7 cellular contexts compared by ENCODE assay signal in genomic region chr11:124798991-124799383, GRCh38. TPM values are rescaled to one million over a fixed set of nuclear protein-coding genes. Genes with fewer than 3 reads are reported as not detected.
DNase-seq lines count a peak whose midpoint lies in the region; ATAC-seq and TF ChIP-seq lines count a peak whose summit lies in the region.

No MANE protein-coding gene starts in this region.

- H3K27ac Mint-ChIP-seq in IgD-negative memory B cell = peak overlapping the region; percentile 94 to 95 (median 94)

- H3K27me3 ChIP-seq in adipocyte (replicated peaks; ENCODE audit: control insufficient read depth, insufficient read depth, low read length) = no peaks in the 10 kb centered on the region
- no peaks in the 10 kb centered on the region for H3K27me3 ChIP-seq in kidney epithelial cell (ENCODE audit: control insufficient read depth, insufficient read depth, low read length)
- no peaks in the 10 kb centered on the region for H3K27me3 ChIP-seq in tibial nerve

- no peaks in the 10 kb centered on the region for H3K27me3 Mint-ChIP-seq in IgD-negative memory B cell

- no peaks in the 10 kb centered on the region for H3K9me3 Mint-ChIP-seq in IgD-negative memory B cell

- H3K4me3 ChIP-seq in GM08714 (ENCODE audit: low read length) (peak overlapping the region; percentile 88), adipocyte (ENCODE audit: low read length) (peak overlapping the region; percentile 88), kidney epithelial cell (ENCODE audit: low read depth, low read length) (peak overlapping the region; percentile 87), tibial nerve (peak overlapping the region; percentile 76 to 96 (median 90))

- DNase-seq in adipocyte (ENCODE audit: low read depth) (peak; percentile 67), kidney epithelial cell (ENCODE audit: low read depth) (peak; percentile 12), tibial nerve (ENCODE audit: low spot score in 2 of 2) (no peak), retina (no peak)

- peak overlapping the region; percentile 93 for H3K9ac ChIP-seq in adipocyte (ENCODE audit: low read length)

- H3K4me1 ChIP-seq in adipocyte (ENCODE audit: control insufficient read depth, insufficient read depth, low read length) (peaks cover 25% of the 10 kb centered on the region), tibial nerve (peaks cover 0 to 53% (median 21%) of the 10 kb centered on the region in 4 donors)

- peaks cover 3% of the 10 kb centered on the region for H3K36me3 Mint-ChIP-seq in IgD-negative memory B cell

- H3K9me3 ChIP-seq in adipocyte (ENCODE audit: control insufficient read depth, low read length) (no peaks in the 10 kb centered on the region), tibial nerve (no peaks in the 10 kb centered on the region)

- no peaks in the 10 kb centered on the region for H3K36me3 ChIP-seq in adipocyte (ENCODE audit: control insufficient read depth, insufficient read depth, low read length, severe bottlenecking)
- no peaks in the 10 kb centered on the region for H3K36me3 ChIP-seq in kidney epithelial cell (ENCODE audit: control insufficient read depth, insufficient read depth, low read length)
- no peaks in the 10 kb centered on the region for H3K36me3 ChIP-seq in tibial nerve

- H3K4me1 Mint-ChIP-seq in IgD-negative memory B cell = peaks cover 14 to 22% (median 19%) of the 10 kb centered on the region in 3 donors

- ATAC-seq in GM21526 (IDR thresholded peaks at IDR 0.05; ENCODE audit: low FRiP score, unreplicated experiment) = peak; percentile 15

- TF ChIP-seq CTCF in kidney epithelial cell (IDR thresholded peaks at IDR 0.05; ENCODE audit: insufficient read depth, low read length, poor library complexity, severe bottlenecking) = no peak
- no peak for TF ChIP-seq CTCF in tibial nerve (IDR thresholded peaks at IDR 0.05)

- no peak for TF ChIP-seq EP300 in tibial nerve (IDR thresholded peaks at IDR 0.05)

- 2 to 4% methylated on average over 10 of the region's 10 CpGs for WGBS in tibial nerve, 2 donors

- H3K27ac ChIP-seq in tibial nerve = peak overlapping the region in 3 of 4 donors; percentile 89 to 98 (median 97)

- H3K4me3 Mint-ChIP-seq in IgD-negative memory B cell = peak overlapping the region; percentile 89 to 99 (median 96)

- TF ChIP-seq POLR2A in tibial nerve (IDR thresholded peaks at IDR 0.05) = no peak

RNA-seq across cellular contexts. Expression of gene MSANTD2, which starts 1.2 kb away (rescaled TPM):
- 7.1 TPM for polyA plus RNA-seq in IgD-negative memory B cell
- total RNA-seq in kidney epithelial cell (8.0 and 16.0 TPM in 2 replicates), tibial nerve (10 to 100 TPM; 19.8 to 32.8 (median 23.5) TPM)

RNA-seq across cellular contexts. Expression of gene ESAM, which starts 36.9 kb away (rescaled TPM):
- 2.5 TPM for polyA plus RNA-seq in IgD-negative memory B cell
- total RNA-seq in kidney epithelial cell (10.3 and 10.4 TPM in 2 replicates), tibial nerve (10 to 100 TPM; 18.6 to 45.9 (median 33.0) TPM)

RNA-seq across cellular contexts. Expression of gene VSIG2, which starts 46.9 kb away (rescaled TPM):
- polyA plus RNA-seq in IgD-negative memory B cell = not detected
- total RNA-seq in kidney epithelial cell (0.50 TPM in 1 of 2 replicates, not detected in the other), tibial nerve (1 to 10 TPM in 2 of 4 donors, not detected in 2; 1.5 to 2.4 TPM)

RNA-seq across cellular contexts. Expression of gene NRGN, which starts 59.2 kb away (rescaled TPM):
- 4.6 TPM for polyA plus RNA-seq in IgD-negative memory B cell
- total RNA-seq in kidney epithelial cell (not detected in 2 replicates), tibial nerve (1 to 10 TPM in 3 of 4 donors, not detected in 1; 1.4 to 3.1 (median 2.4) TPM)

Comparison
In these comparisons a context has a peak if more than half of its experiments do, and no peak if none do; other contexts are left out.
1. DNase-seq: peak in adipocyte (single experiment) and kidney epithelial cell (single experiment); none in tibial nerve (0 of 2) and retina (single experiment).
2. Peak in every context shown above with its lines, with median percentiles within 50 percentile points of each other: H3K4me3 ChIP-seq.